17 cellular contexts compared by ENCODE assay signal in the genomic region with DNA sequence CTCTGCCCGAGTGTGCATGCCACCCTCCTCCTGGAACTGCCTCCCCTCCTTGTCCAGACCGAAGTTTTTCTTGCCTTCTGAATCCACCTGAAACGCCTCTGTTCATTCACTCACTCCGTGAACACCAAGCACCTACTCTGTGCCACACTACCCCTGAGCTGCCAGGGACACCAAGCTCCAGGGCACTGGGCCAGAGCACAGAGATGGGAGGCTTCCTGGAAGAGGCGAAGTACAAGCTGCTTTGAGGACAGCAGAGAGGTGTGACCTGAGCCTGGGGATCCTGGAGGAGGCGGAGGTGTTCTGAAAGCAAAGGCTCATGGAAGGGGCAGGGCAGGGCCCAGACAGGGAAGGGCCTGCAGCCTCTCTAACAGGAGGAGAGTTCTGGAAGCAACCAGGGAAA. TPM values are rescaled to one million over a fixed set of nuclear protein-coding genes. Genes with fewer than 3 reads are reported as not detected.
"Had no signal": no experiment of that assay in that cellular context is flagged by ENCODE, and none has a peak within 500 bp of the region (broad histone marks: within the 10 kb centered on the region; RNA-seq: fewer than 3 reads in every experiment).

No MANE protein-coding gene starts in this region.

- H3K27me3 Mint-ChIP-seq: activated T-helper 17 cell treated with anti-CD3 and anti-CD28 coated beads, Interleukin-2, amount 50 U/mL, for 72 hours; natural killer cell treated with Interleukin-12 subunit alpha and Interleukin-12 subunit beta and Interleukin-15 and Interleukin-18, amount 100 ng/mL, for 72 hours had no signal

- H3K27ac ChIP-seq: pancreas, SK-N-MC had no signal

- H3K9me3 Mint-ChIP-seq: activated T-helper 17 cell treated with anti-CD3 and anti-CD28 coated beads, Interleukin-2, amount 50 U/mL, for 72 hours; memory B cell; natural killer cell treated with Interleukin-12 subunit alpha and Interleukin-12 subunit beta and Interleukin-15 and Interleukin-18, amount 100 ng/mL, for 72 hours; stimulated activated naive B cell treated with anti-CD40 and anti-IgM and Interleukin-4, amounts not matched to agents 10 μg/mL and 1 μg/mL and 100 μg/mL, for 72 hours had no signal

- H3K36me3 Mint-ChIP-seq: memory B cell; natural killer cell treated with Interleukin-12 subunit alpha and Interleukin-12 subunit beta and Interleukin-15 and Interleukin-18, amount 100 ng/mL, for 72 hours; stimulated activated naive B cell treated with anti-CD40 and anti-IgM and Interleukin-4, amounts not matched to agents 10 μg/mL and 1 μg/mL and 100 μg/mL, for 72 hours had no signal

- H3K27ac Mint-ChIP-seq: activated T-helper 17 cell treated with anti-CD3 and anti-CD28 coated beads, Interleukin-2, amount 50 U/mL, for 72 hours; memory B cell; natural killer cell treated with Interleukin-12 subunit alpha and Interleukin-12 subunit beta and Interleukin-15 and Interleukin-18, amount 100 ng/mL, for 72 hours; stimulated activated naive B cell treated with anti-CD40 and anti-IgM and Interleukin-4, amounts not matched to agents 10 μg/mL and 1 μg/mL and 100 μg/mL, for 72 hours had no signal

- H3K4me3 Mint-ChIP-seq: activated T-helper 17 cell treated with anti-CD3 and anti-CD28 coated beads, Interleukin-2, amount 50 U/mL, for 72 hours; memory B cell; natural killer cell treated with Interleukin-12 subunit alpha and Interleukin-12 subunit beta and Interleukin-15 and Interleukin-18, amount 100 ng/mL, for 72 hours; stimulated activated naive B cell treated with anti-CD40 and anti-IgM and Interleukin-4, amounts not matched to agents 10 μg/mL and 1 μg/mL and 100 μg/mL, for 72 hours had no signal

- H3K4me1 Mint-ChIP-seq: activated T-helper 17 cell treated with anti-CD3 and anti-CD28 coated beads, Interleukin-2, amount 50 U/mL, for 72 hours; memory B cell; stimulated activated naive B cell treated with anti-CD40 and anti-IgM and Interleukin-4, amounts not matched to agents 10 μg/mL and 1 μg/mL and 100 μg/mL, for 72 hours had no signal

- H3K9me3 ChIP-seq: gastrocnemius medialis, pancreas, tibial artery had no signal

- DNase-seq: activated CD4-positive, alpha-beta T cell treated with anti-CD3 and anti-CD28 coated beads, Interleukin-2, amount 50 U/mL, for 4 hours; activated CD4-positive, CD25-positive, alpha-beta regulatory T cell treated with anti-CD3 and anti-CD28 coated beads, Interleukin-2, amount 50 U/mL, for 72 hours; activated naive CD4-positive, alpha-beta T cell treated with Interleukin-2 at 50 U/mL for 16 hours; cerebellar nuclear complex; effector CD8-positive, alpha-beta T cell; gastrocnemius medialis; islet precursor cell; stimulated activated CD4-positive, alpha-beta T cell treated with anti-CD3 and anti-CD28 coated beads, Interleukin-2, amount 100 ng/mL, for 48 hours; stimulated activated naive B cell treated with anti-CD40 and anti-IgM and Interleukin-4, amounts not matched to agents 10 μg/mL and 1 μg/mL and 100 μg/mL, for 72 hours; T-helper 9 cell; tibial artery had no signal

- H3K4me1 ChIP-seq: pancreas had no signal

- H3K4me3 ChIP-seq: gastrocnemius medialis, pancreas, SK-N-MC, tibial artery had no signal

- H3K36me3 ChIP-seq: gastrocnemius medialis, pancreas, tibial artery had no signal

- ATAC-seq: activated T-helper 17 cell treated with anti-CD3 and anti-CD28 coated beads, Interleukin-2, amount 50 U/mL, for 72 hours; gastrocnemius medialis; left lobe of liver; natural killer cell treated with Interleukin-12 subunit alpha and Interleukin-12 subunit beta and Interleukin-15 and Interleukin-18, amount 100 ng/mL, for 72 hours; pancreas had no signal

- H3K27me3 ChIP-seq: pancreas had no signal

RNA-seq across cellular contexts. Expression of a gene that starts 47.5 kb away (rescaled TPM):
- total RNA-seq: activated T-helper 17 cell treated with anti-CD3 and anti-CD28 coated beads, Interleukin-2, amount 50 U/mL, for 72 hours had no signal
